In the genomic region with DNA sequence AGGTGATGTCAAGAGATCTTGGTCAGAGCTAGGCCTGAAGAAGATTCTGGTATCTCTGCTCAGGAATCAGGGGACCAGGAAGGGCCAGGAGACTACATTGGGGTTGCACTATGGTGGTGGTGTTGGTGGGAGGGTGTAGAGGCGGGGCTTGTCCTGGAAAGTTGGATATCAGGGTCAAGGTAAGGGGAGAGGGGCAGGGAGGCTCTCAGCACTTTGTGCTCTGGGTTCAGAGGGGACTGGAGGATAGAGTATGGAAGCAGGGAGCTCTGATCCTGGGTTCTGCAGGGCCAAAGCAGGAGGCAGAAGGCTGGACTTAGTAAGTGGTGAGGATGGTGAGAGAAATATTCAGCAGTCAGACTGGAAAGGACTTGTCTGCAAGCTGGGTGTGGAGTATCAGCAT, we compare ENCODE assay signal across 8 cellular contexts. TPM values are rescaled to one million over a fixed set of nuclear protein-coding genes. Genes with fewer than 3 reads are reported as not detected.
DNase-seq lines count a peak whose midpoint lies in the region; ATAC-seq and TF ChIP-seq lines count a peak whose summit lies in the region.

No MANE protein-coding gene starts in this region.

- intact Hi-C loops in ascending aorta (cut with DNase I), result no loop called here

- H3K27ac ChIP-seq in ascending aorta, result peak overlapping the region; percentile 93 to 95
- H3K27ac ChIP-seq in lung (ENCODE audit: low read depth in 1 of 2, low read length in 1 of 2), result peak overlapping the region; percentile 82 to 89
- H3K27ac ChIP-seq in tibial nerve, result peak overlapping the region; percentile 2 to 88 (median 81)

- TF ChIP-seq CTCF in ascending aorta (IDR thresholded peaks at IDR 0.05) (no peak), lung (IDR thresholded peaks at IDR 0.05; ENCODE audit: control extremely low read depth, extremely low read depth) (no peak), tibial nerve (IDR thresholded peaks at IDR 0.05) (no peak)

- no peak for TF ChIP-seq POLR2A in tibial nerve (IDR thresholded peaks at IDR 0.05)

- no peaks in the 10 kb centered on the region for H3K9me3 Mint-ChIP-seq in activated T-cell treated with anti-CD3 and anti-CD28 coated beads, Interleukin-2, amount 50 U/mL, for 4 hours

- no peaks in the 10 kb centered on the region for H3K27me3 ChIP-seq in ascending aorta
- H3K27me3 ChIP-seq in lung (ENCODE audit: control insufficient read depth, insufficient read depth), result no peaks in the 10 kb centered on the region
- H3K27me3 ChIP-seq in tibial nerve, result peaks cover 0 to 14% of the 10 kb centered on the region in 2 donors

- H3K4me3 ChIP-seq in ascending aorta (peak overlapping the region; percentile 49 to 67), lung (no peak overlapping the region), tibial nerve (peak overlapping the region in 2 of 4 donors; percentile 35 to 53)

- H3K36me3 ChIP-seq in ascending aorta, result no peaks in the 10 kb centered on the region
- peaks cover 0 to 1% of the 10 kb centered on the region in 2 donors for H3K36me3 ChIP-seq in lung (ENCODE audit: control insufficient read depth in 2 of 2, insufficient read depth in 2 of 2, low read length in 2 of 2)
- H3K36me3 ChIP-seq in tibial nerve, result no peaks in the 10 kb centered on the region

- no peaks in the 10 kb centered on the region for H3K36me3 Mint-ChIP-seq in activated T-cell treated with anti-CD3 and anti-CD28 coated beads, Interleukin-2, amount 50 U/mL, for 4 hours (ENCODE audit: insufficient read depth)

- WGBS in lung, 2 donors, result 94 to 95% methylated on average over 1 of the region's 1 CpG
- WGBS in tibial nerve, 2 donors, result 76 to 91% methylated on average over 1 of the region's 1 CpG

- peak overlapping the region; percentile 78 for H3K4me3 Mint-ChIP-seq in activated T-cell treated with anti-CD3 and anti-CD28 coated beads, Interleukin-2, amount 50 U/mL, for 4 hours

- H3K9me3 ChIP-seq in ascending aorta (no peaks in the 10 kb centered on the region), lung (ENCODE audit: control insufficient read depth in 2 of 2, insufficient read depth in 1 of 2, low read length in 1 of 2) (no peaks in the 10 kb centered on the region), tibial nerve (no peaks in the 10 kb centered on the region)

- no peak for ATAC-seq in activated T-cell treated with anti-CD3 and anti-CD28 coated beads, Interleukin-2, amount 50 U/mL, for 4 hours
- ATAC-seq in lung (ENCODE audit: insufficient read depth, low FRiP score) (no peak), HG02840 (IDR thresholded peaks at IDR 0.05; ENCODE audit: low FRiP score, unreplicated experiment) (no peak), GM21381 (IDR thresholded peaks at IDR 0.05; ENCODE audit: unreplicated experiment) (no peak)

- no peak for TF ChIP-seq EP300 in tibial nerve (IDR thresholded peaks at IDR 0.05)

- peaks cover 47% of the 10 kb centered on the region for H3K27me3 Mint-ChIP-seq in activated T-cell treated with anti-CD3 and anti-CD28 coated beads, Interleukin-2, amount 50 U/mL, for 4 hours (ENCODE audit: low read depth)

- DNase-seq in activated T-cell treated with anti-CD3 and anti-CD28 coated beads, Interleukin-2, amount 50 U/mL, for 4 hours, result no peak
- DNase-seq in activated T-cell treated with anti-CD3 and anti-CD28 coated beads, Interleukin-2, amount 50 U/mL, for 48 hours, result no peak
- DNase-seq in ascending aorta (ENCODE audit: low spot score in 2 of 2) (no peak), lung (ENCODE audit: low spot score) (no peak), tibial nerve (ENCODE audit: low spot score in 2 of 2) (no peak), OCI-M2 (lab: John Stamatoyannopoulos, UW; ENCODE audit: unreplicated experiment) (no peak)

- H3K4me1 Mint-ChIP-seq in activated T-cell treated with anti-CD3 and anti-CD28 coated beads, Interleukin-2, amount 50 U/mL, for 4 hours (ENCODE audit: low read depth), result peaks cover 32% of the 10 kb centered on the region

- peaks cover 25 to 36% of the 10 kb centered on the region in 2 donors for H3K4me1 ChIP-seq in ascending aorta
- peaks cover 0 to 21% of the 10 kb centered on the region in 2 donors for H3K4me1 ChIP-seq in lung (ENCODE audit: control insufficient read depth in 2 of 2, insufficient read depth in 2 of 2, low read length in 2 of 2)
- peaks cover 0 to 65% (median 40%) of the 10 kb centered on the region in 4 donors for H3K4me1 ChIP-seq in tibial nerve

RNA-seq across cellular contexts. Expression of gene NOL3, which starts 3.0 kb away (rescaled TPM):
- total RNA-seq in activated T-cell treated with anti-CD3 and anti-CD28 coated beads, Interleukin-2, amount 50 U/mL, for 4 hours, result 1 to 10 TPM in 2 of 3 donors, under 1 TPM in 1; 0.99 to 3.7 (median 1.4) TPM
- 87.6 TPM for total RNA-seq in ascending aorta
- 10 to 100 TPM; 25.3 to 51.9 TPM for total RNA-seq in lung
- 10 to 100 TPM; 35.5 to 46.8 TPM for polyA plus RNA-seq in lung
- total RNA-seq in tibial nerve, result 10 to 100 TPM; 55.5 to 95.4 (median 76.6) TPM

RNA-seq across cellular contexts. Expression of gene HSF4, which starts 8.8 kb away (rescaled TPM):
- total RNA-seq in activated T-cell treated with anti-CD3 and anti-CD28 coated beads, Interleukin-2, amount 50 U/mL, for 4 hours, result 1 to 10 TPM; 2.8 to 6.1 (median 4.0) TPM
- 64.9 TPM for total RNA-seq in ascending aorta
- 10 to 100 TPM in 1 of 2 donors, 1 to 10 TPM in 1; 5.1 to 28.9 TPM for total RNA-seq in lung
- 10 to 100 TPM; 13.1 to 62.5 TPM for polyA plus RNA-seq in lung
- 100 to 1,000 TPM; 103 to 167 (median 153) TPM for total RNA-seq in tibial nerve

RNA-seq across cellular contexts. Expression of gene MATCAP1, which starts 10.4 kb away (rescaled TPM):
- 10 to 100 TPM; 10.1 to 15.5 (median 14.7) TPM for total RNA-seq in activated T-cell treated with anti-CD3 and anti-CD28 coated beads, Interleukin-2, amount 50 U/mL, for 4 hours
- 18.9 TPM for total RNA-seq in ascending aorta
- 10 to 100 TPM; 33.1 to 41.8 TPM for total RNA-seq in lung
- polyA plus RNA-seq in lung, result 10 to 100 TPM; 18.5 to 18.8 TPM
- total RNA-seq in tibial nerve, result 10 to 100 TPM; 13.6 to 42.9 (median 18.9) TPM

RNA-seq across cellular contexts. Expression of gene FBXL8, which starts 13.6 kb away (rescaled TPM):
- total RNA-seq in activated T-cell treated with anti-CD3 and anti-CD28 coated beads, Interleukin-2, amount 50 U/mL, for 4 hours, result 1 to 10 TPM; 4.8 to 8.9 (median 6.1) TPM
- total RNA-seq in ascending aorta (46.1 TPM), lung (10 to 100 TPM in 1 of 2 donors, 1 to 10 TPM in 1; 3.6 to 30.9 TPM), tibial nerve (10 to 100 TPM; 17.7 to 58.5 (median 40.0) TPM)
- 10 to 100 TPM; 18.9 to 30.3 TPM for polyA plus RNA-seq in lung

RNA-seq across cellular contexts. Expression of gene TRADD, which starts 13.6 kb away (rescaled TPM):
- total RNA-seq in activated T-cell treated with anti-CD3 and anti-CD28 coated beads, Interleukin-2, amount 50 U/mL, for 4 hours, result 10 to 100 TPM; 16.0 to 20.3 (median 17.4) TPM
- total RNA-seq in ascending aorta (27.7 TPM), lung (10 to 100 TPM; 12.4 to 36.1 TPM), tibial nerve (10 to 100 TPM; 26.0 to 46.5 (median 36.2) TPM)
- polyA plus RNA-seq in lung, result 10 to 100 TPM; 17.5 to 37.2 TPM

Comparison
In these comparisons a context has a peak if more than half of its experiments do, and no peak if none do; other contexts are left out.
1. RNA of gene NOL3, which starts 3.0 kb away (total RNA-seq): 55.5 to 95.4 TPM in tibial nerve, 87.6 TPM in ascending aorta (single experiment) and 25.3 to 51.9 TPM in lung; 0.99 to 3.7 TPM in activated T-cell treated with anti-CD3 and anti-CD28 coated beads, Interleukin-2, amount 50 U/mL, for 4 hours; every median in the first group is over 4 times any median in the second.
2. Peak in every context shown above with its lines, with median percentiles within 50 percentile points of each other: H3K27ac ChIP-seq.